12 cellular contexts compared by ENCODE assay signal in genomic region chr12:50750366-50750765, GRCh38.
"Had no signal": no experiment of that assay in that cellular context is flagged by ENCODE, and none has a peak within 500 bp of the region (broad histone marks: within the 10 kb centered on the region; RNA-seq: fewer than 3 reads in every experiment).

No MANE protein-coding gene starts in this region.

- H3K4me3 Mint-ChIP-seq: activated naive CD4-positive, alpha-beta T cell treated with anti-CD3 and anti-CD28 coated beads, Interleukin-2, amount 10 ng/mL, durations not matched to agents 7 days and 5 days; neural crest cell had no signal

- H3K27me3 ChIP-seq: dorsolateral prefrontal cortex, esophagus muscularis mucosa, left lung, vagina had no signal

- H3K9me3 Mint-ChIP-seq: activated naive CD4-positive, alpha-beta T cell treated with anti-CD3 and anti-CD28 coated beads, Interleukin-2, amount 10 ng/mL, durations not matched to agents 7 days and 5 days had no signal

- H3K4me3 ChIP-seq: dorsolateral prefrontal cortex, esophagus muscularis mucosa, left lung, vagina had no signal

- H3K27ac Mint-ChIP-seq: activated naive CD4-positive, alpha-beta T cell treated with anti-CD3 and anti-CD28 coated beads, Interleukin-2, amount 10 ng/mL, durations not matched to agents 7 days and 5 days had no signal

- H3K27ac ChIP-seq: esophagus muscularis mucosa, left lung, vagina had no signal

- DNase-seq: activated CD4-positive, alpha-beta T cell treated with anti-CD3 and anti-CD28 coated beads, Interleukin-2, amount 50 U/mL, for 48 hours; activated CD4-positive, CD25-positive, alpha-beta regulatory T cell treated with anti-CD3 and anti-CD28 coated beads, Interleukin-2, amount 50 U/mL, for 72 hours; activated naive CD4-positive, alpha-beta T cell treated with anti-CD3 and anti-CD28 coated beads, Interleukin-2, amount 10 ng/mL, durations not matched to agents 7 days and 5 days; amniotic stem cell; dorsolateral prefrontal cortex; glutamatergic neuron; left lung; stimulated activated CD4-positive, alpha-beta T cell treated with anti-CD3 and anti-CD28 coated beads, Interleukin-15, amount 100 ng/mL, for 24 hours; stimulated activated CD4-positive, alpha-beta T cell treated with anti-CD3 and anti-CD28 coated beads, Interleukin-4, amount 100 ng/mL, for 24 hours had no signal

- ATAC-seq: left lung had no signal

- H3K27me3 Mint-ChIP-seq: activated naive CD4-positive, alpha-beta T cell treated with anti-CD3 and anti-CD28 coated beads, Interleukin-2, amount 10 ng/mL, durations not matched to agents 7 days and 5 days had no signal

- H3K4me1 Mint-ChIP-seq: activated naive CD4-positive, alpha-beta T cell treated with anti-CD3 and anti-CD28 coated beads, Interleukin-2, amount 10 ng/mL, durations not matched to agents 7 days and 5 days had no signal

- H3K4me1 ChIP-seq: vagina had no signal

- H3K9me3 ChIP-seq: esophagus muscularis mucosa, left lung, vagina had no signal
